ENCODE assay signal across 8 cellular contexts in genomic region chr3:32374788-32375595, GRCh38. TPM values are rescaled to one million over a fixed set of nuclear protein-coding genes. Genes with fewer than 3 reads are reported as not detected.
DNase-seq lines count a peak whose midpoint lies in the region; ATAC-seq, FAIRE-seq and TF ChIP-seq lines count a peak whose summit lies in the region.

No MANE protein-coding gene starts in this region.

- H3K27me3 Mint-ChIP-seq in activated naive CD8-positive, alpha-beta T cell treated with anti-CD3 and anti-CD28 coated beads, Interleukin-2, amount 50 U/mL, for 24 hours = no peaks in the 10 kb centered on the region

- WGBS in right cardiac atrium = 54% methylated on average over 12 of the region's 12 CpGs
- 62 to 68% (median 66%) methylated on average over 12 of the region's 12 CpGs for WGBS in small intestine, 3 donors

- peaks cover 30% of the 10 kb centered on the region for H3K4me1 Mint-ChIP-seq in activated naive CD8-positive, alpha-beta T cell treated with anti-CD3 and anti-CD28 coated beads, Interleukin-2, amount 50 U/mL, for 24 hours

- no peaks in the 10 kb centered on the region for H3K9me3 ChIP-seq in BLaER1
- no peaks in the 10 kb centered on the region for H3K9me3 ChIP-seq in SU-DHL-6 (ENCODE audit: insufficient read depth, low read length)
- H3K9me3 ChIP-seq in right cardiac atrium (ENCODE audit: control insufficient read depth, low read length) = no peaks in the 10 kb centered on the region
- H3K9me3 ChIP-seq in small intestine (ENCODE audit: control insufficient read depth, low read depth) = no peaks in the 10 kb centered on the region

- no peaks in the 10 kb centered on the region for H3K9me3 Mint-ChIP-seq in activated naive CD8-positive, alpha-beta T cell treated with anti-CD3 and anti-CD28 coated beads, Interleukin-2, amount 50 U/mL, for 24 hours

- peak overlapping the region; percentile 16 for H3K27ac Mint-ChIP-seq in activated naive CD8-positive, alpha-beta T cell treated with anti-CD3 and anti-CD28 coated beads, Interleukin-2, amount 50 U/mL, for 24 hours

- H3K36me3 ChIP-seq in BLaER1 (peaks cover 10% of the 10 kb centered on the region; the same call in 1 of the 2 replicates), SU-DHL-6 (ENCODE audit: low read length) (no peaks in the 10 kb centered on the region), small intestine (ENCODE audit: control insufficient read depth in 2 of 2, insufficient read depth in 2 of 2, low read length in 2 of 2) (no peaks in the 10 kb centered on the region)

- H3K36me3 Mint-ChIP-seq in activated naive CD8-positive, alpha-beta T cell treated with anti-CD3 and anti-CD28 coated beads, Interleukin-2, amount 50 U/mL, for 24 hours (ENCODE audit: low read depth) = no peaks in the 10 kb centered on the region

- intact Hi-C loops in right cardiac atrium (cut with DNase I) = loop anchor here in 3 of 4 donors (2.0 to 5.0 kb wide), 2 partner anchors 92 to 94 kb away; no protein-coding TSS in a partner anchor

- H3K4me2 ChIP-seq in BLaER1 (peak overlapping the region; percentile 87), SU-DHL-6 (ENCODE audit: low read depth, low read length, poor library complexity, severe bottlenecking) (no peak overlapping the region)

- H3K9me2 ChIP-seq in SU-DHL-6 (replicated peaks; ENCODE audit: insufficient read depth, low read length) = no peaks in the 10 kb centered on the region

- DNase-seq in KG1 (lab: John Stamatoyannopoulos, UW) (peak; percentile 61), right cardiac atrium (no peak), small intestine (peak; percentile 81), DMS153 treated with DMSO at 0.1 percent for 48 hours (lab: John Stamatoyannopoulos, UW; ENCODE audit: unreplicated experiment) (no peak)
- peak; percentile 65 for DNase-seq in activated naive CD8-positive, alpha-beta T cell treated with anti-CD3 and anti-CD28 coated beads, Interleukin-2, amount 50 U/mL, for 24 hours

- H4K20me1 ChIP-seq in BLaER1 (peaks cover 40% of the 10 kb centered on the region; the same call in 1 of the 2 replicates), SU-DHL-6 (ENCODE audit: low read depth, low read length) (no peaks in the 10 kb centered on the region)

- H3K9ac ChIP-seq in BLaER1 (no peak overlapping the region), SU-DHL-6 (ENCODE audit: low read length) (no peak overlapping the region)

- FAIRE-seq in small intestine (lab: Jason Lieb, UNC) = no peak

- peak; percentile 72 for TF ChIP-seq CTCF in SU-DHL-6 (IDR thresholded peaks at IDR 0.05; ENCODE audit: insufficient read depth, low read length, poor library complexity, severe bottlenecking)

- H3K27me3 ChIP-seq in BLaER1 = no peaks in the 10 kb centered on the region
- H3K27me3 ChIP-seq in SU-DHL-6 (ENCODE audit: low read length) = no peaks in the 10 kb centered on the region
- no peaks in the 10 kb centered on the region for H3K27me3 ChIP-seq in right cardiac atrium (ENCODE audit: control insufficient read depth, insufficient read depth)
- no peaks in the 10 kb centered on the region for H3K27me3 ChIP-seq in small intestine (ENCODE audit: control insufficient read depth in 2 of 2, insufficient read depth in 2 of 2, low read length in 2 of 2)

- no peak overlapping the region for H3K4me3 Mint-ChIP-seq in activated naive CD8-positive, alpha-beta T cell treated with anti-CD3 and anti-CD28 coated beads, Interleukin-2, amount 50 U/mL, for 24 hours

- ATAC-seq in GM19035 (IDR thresholded peaks at IDR 0.05; ENCODE audit: unreplicated experiment) = peak; percentile 60
- peak; percentile 52 for ATAC-seq in activated naive CD8-positive, alpha-beta T cell treated with anti-CD3 and anti-CD28 coated beads, Interleukin-2, amount 50 U/mL, for 24 hours
- peak; percentile 41 to 73 for ATAC-seq in right cardiac atrium

- no peaks in the 10 kb centered on the region for H3F3A ChIP-seq in SU-DHL-6 (ENCODE audit: insufficient read depth)

- H3K4me1 ChIP-seq in BLaER1 (peaks cover 65% of the 10 kb centered on the region), right cardiac atrium (ENCODE audit: control insufficient read depth, insufficient read depth, low read length) (no peaks in the 10 kb centered on the region), small intestine (ENCODE audit: control insufficient read depth in 2 of 2, insufficient read depth in 1 of 2, low read depth in 1 of 2, low read length in 1 of 2) (no peaks in the 10 kb centered on the region)

- no peaks in the 10 kb centered on the region for H3K79me2 ChIP-seq in SU-DHL-6 (ENCODE audit: insufficient read depth, low read length)

- no peak overlapping the region for H2AFZ ChIP-seq in SU-DHL-6 (ENCODE audit: low read depth, low read length, severe bottlenecking)

- peak overlapping the region; percentile 39; the same call in 1 of the 2 replicates for H3K27ac ChIP-seq in BLaER1
- no peak overlapping the region for H3K27ac ChIP-seq in SU-DHL-6 (ENCODE audit: low read depth, low read length)
- no peak overlapping the region for H3K27ac ChIP-seq in right cardiac atrium (ENCODE audit: low read length)
- no peak overlapping the region for H3K27ac ChIP-seq in small intestine (ENCODE audit: low read depth in 1 of 2, low read length in 1 of 2)

- H3K4me3 ChIP-seq in BLaER1 = no peak overlapping the region
- H3K4me3 ChIP-seq in SU-DHL-6 (ENCODE audit: insufficient read depth, low read length, poor library complexity, severe bottlenecking) = no peak overlapping the region
- H3K4me3 ChIP-seq in right cardiac atrium (ENCODE audit: low read length) = no peak overlapping the region
- no peak overlapping the region for H3K4me3 ChIP-seq in small intestine (ENCODE audit: low read depth in 1 of 2, low read length in 2 of 2)

RNA-seq across cellular contexts. Expression of gene CMTM7, which starts 16.7 kb away (rescaled TPM):
- total RNA-seq in right cardiac atrium = 1 to 10 TPM; 5.7 to 8.4 (median 6.7) TPM
- 4.8 TPM for polyA plus RNA-seq in right cardiac atrium
- polyA plus RNA-seq in small intestine = 1 to 10 TPM; 2.0 to 5.6 (median 3.5) TPM

Comparison
In these comparisons a context has a peak if more than half of its experiments do, and no peak if none do; other contexts are left out.
1. DNase-seq: peak in KG1 (single experiment), activated naive CD8-positive, alpha-beta T cell treated with anti-CD3 and anti-CD28 coated beads, Interleukin-2, amount 50 U/mL, for 24 hours (single experiment) and small intestine (single experiment); none in right cardiac atrium (0 of 3) and DMS153 treated with DMSO at 0.1 percent for 48 hours (single experiment).
2. Peak in every context shown above with its lines, with median percentiles within 50 percentile points of each other: ATAC-seq.